ENCODE assay signal across 21 cellular contexts in genomic region chr12:21826549-21826940, GRCh38. TPM values are rescaled to one million over a fixed set of nuclear protein-coding genes. Genes with fewer than 3 reads are reported as not detected.
"Had no signal": no experiment of that assay in that cellular context is flagged by ENCODE, and none has a peak within 500 bp of the region (broad histone marks: within the 10 kb centered on the region; RNA-seq: fewer than 3 reads in every experiment).

No MANE protein-coding gene starts in this region.

- H3K36me3 ChIP-seq: left lung, neutrophil, tibial artery, upper lobe of left lung, vagina had no signal

- H3K27me3 ChIP-seq: left lung, neutrophil, tibial artery, upper lobe of left lung, vagina had no signal

- ATAC-seq: effector memory CD8-positive, alpha-beta T cell; stimulated activated effector memory CD8-positive, alpha-beta T cell treated with anti-CD3 and anti-CD28 coated beads, Interleukin-12 subunit alpha, Interleukin-12 subunit beta, amount 100 ng/mL, for 72 hours; stimulated activated naive CD8-positive, alpha-beta T cell treated with anti-CD3 and anti-CD28 coated beads, Interleukin-15, Interleukin-2, amounts not matched to agents 100 U/mL and 50 U/mL, for 24 hours had no signal

- H3K27ac ChIP-seq: epithelial cell of prostate, left lung, neutrophil had no signal

- H3K9me3 ChIP-seq: neutrophil, tibial artery, upper lobe of left lung, vagina had no signal

- H3K4me3 ChIP-seq: left lung, lung, tibial artery, upper lobe of left lung, vagina had no signal

- DNase-seq: cerebellar nuclear complex; effector memory CD8-positive, alpha-beta T cell; foreskin melanocyte; islet precursor cell; left lung; mesendoderm; naive B cell; nephron progenitor cell; posterior cingulate gyrus; right cardiac atrium; stimulated activated CD4-positive, alpha-beta T cell treated with anti-CD3 and anti-CD28 coated beads, Interleukin-4, amount 100 ng/mL, for 1 hour; stimulated activated CD8-positive, alpha-beta memory T cell treated with anti-CD3 and anti-CD28 coated beads, Interleukin-4, amount 100 ng/mL, for 48 hours; stimulated activated naive CD8-positive, alpha-beta T cell treated with anti-CD3 and anti-CD28 coated beads, Interleukin-15, Interleukin-2, amounts not matched to agents 100 U/mL and 50 U/mL, for 24 hours; tibial artery; upper lobe of left lung had no signal

RNA-seq across cellular contexts. Expression of gene KCNJ8, which starts 52.0 kb away (rescaled TPM):
- total RNA-seq: pulmonary artery endothelial cell had no signal
